In the genomic region with DNA sequence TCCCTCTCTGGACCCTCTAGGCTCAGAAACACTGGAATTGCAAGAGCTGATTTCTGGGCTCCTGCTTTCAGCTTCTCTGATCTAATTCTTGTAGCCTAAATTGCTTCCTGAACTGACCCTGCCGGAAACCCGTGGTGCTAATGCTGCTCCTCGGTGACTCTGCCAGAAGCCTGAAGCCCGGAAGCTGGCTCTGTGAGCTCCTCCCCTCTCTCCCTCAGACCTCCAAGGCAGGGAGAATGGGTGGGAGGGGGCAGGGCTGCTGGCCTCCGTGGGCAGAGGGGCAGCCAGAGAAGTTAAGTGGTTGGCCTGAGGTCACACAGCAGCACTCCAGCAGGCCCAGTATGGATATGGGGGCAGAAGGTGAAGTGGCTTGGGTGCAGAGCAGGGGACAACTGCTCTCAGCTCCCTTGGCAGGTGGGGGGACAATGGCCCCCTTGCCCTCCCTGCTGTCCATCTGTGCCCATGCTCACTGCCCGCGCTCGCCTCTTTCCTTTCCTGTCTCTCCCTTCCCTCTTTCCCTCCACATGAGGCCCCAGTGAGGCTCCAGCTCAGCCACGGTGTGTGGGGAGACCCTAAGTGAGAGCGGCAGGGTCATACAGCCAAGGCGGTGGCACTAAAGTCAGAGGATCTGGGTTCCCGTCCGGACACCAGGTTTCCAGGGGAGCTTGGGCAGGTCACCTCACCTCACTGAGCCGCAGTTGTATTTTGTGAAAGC, we compare ENCODE assay signal across 8 cellular contexts. TPM values are rescaled to one million over a fixed set of nuclear protein-coding genes. Genes with fewer than 3 reads are reported as not detected.
DNase-seq lines count a peak whose midpoint lies in the region; ATAC-seq and TF ChIP-seq lines count a peak whose summit lies in the region.

No MANE protein-coding gene starts in this region.

- H3K9me3 Mint-ChIP-seq in activated CD8-positive, alpha-beta memory T cell treated with anti-CD3 and anti-CD28 coated beads, Interleukin-2, amount 10 ng/mL, durations not matched to agents 7 days and 5 days (ENCODE audit: low read depth), result peaks cover 2% of the 10 kb centered on the region

- CTCF ChIA-PET in activated CD8-positive, alpha-beta memory T cell treated with anti-CD3 and anti-CD28 coated beads, Interleukin-2, amount 10 ng/mL, durations not matched to agents 7 days and 5 days (lab: Charles Lee), result interaction anchor here (0.8 to 4.7 kb wide), 7 partner anchors 9 to 165 kb away, joined by 3 to 51 read pairs (median 4); no protein-coding TSS in a partner anchor

- DNase-seq in GM03348 (ENCODE audit: low spot score) (peak; percentile 80), spleen (peak; percentile 88), NCI-H2029 treated with DMSO at 0.1 percent for 48 hours (lab: John Stamatoyannopoulos, UW) (no peak), hepatocyte (ENCODE audit: low spot score) (no peak), T-helper 9 cell (no peak)
- DNase-seq in activated CD8-positive, alpha-beta memory T cell treated with anti-CD3 and anti-CD28 coated beads, Interleukin-2, amount 10 ng/mL, durations not matched to agents 7 days and 5 days, result peak; percentile 83

- peaks cover 5% of the 10 kb centered on the region for H3K27me3 Mint-ChIP-seq in activated CD8-positive, alpha-beta memory T cell treated with anti-CD3 and anti-CD28 coated beads, Interleukin-2, amount 10 ng/mL, durations not matched to agents 7 days and 5 days

- H3K4me3 ChIP-seq in gastroesophageal sphincter, result no peak overlapping the region
- peak overlapping the region in 1 of 8 donors; percentile 27 for H3K4me3 ChIP-seq in spleen
- no peak overlapping the region for H3K4me3 ChIP-seq in hepatocyte

- H3K79me2 ChIP-seq in hepatocyte, result peaks cover 54% of the 10 kb centered on the region

- no peak overlapping the region for H2AFZ ChIP-seq in hepatocyte

- H3K36me3 ChIP-seq in gastroesophageal sphincter (peaks cover 0 to 17% of the 10 kb centered on the region in 2 donors), spleen (no peaks in the 10 kb centered on the region), hepatocyte (replicated peaks; ENCODE audit: insufficient read depth, low read depth) (no peaks in the 10 kb centered on the region)

- H3K27ac ChIP-seq in gastroesophageal sphincter (peak overlapping the region in 3 of 4 donors; percentile 67 to 77 (median 74)), spleen (peak overlapping the region; percentile 58 to 84 (median 74)), hepatocyte (no peak overlapping the region)

- H3K4me1 ChIP-seq in gastroesophageal sphincter (peaks cover 0 to 50% (median 18%) of the 10 kb centered on the region in 3 donors), spleen (peaks cover 10 to 59% (median 25%) of the 10 kb centered on the region in 6 donors), hepatocyte (ENCODE audit: insufficient read depth) (peaks cover 26% of the 10 kb centered on the region)

- no peak for TF ChIP-seq EP300 in gastroesophageal sphincter (IDR thresholded peaks at IDR 0.05)

- TF ChIP-seq POLR2A in gastroesophageal sphincter (IDR thresholded peaks at IDR 0.05) (no peak), spleen (IDR thresholded peaks at IDR 0.05) (no peak)

- 70% methylated on average over 2 of the region's 14 CpGs; no CpG with 5 or more reads in 1 of the 2 donors for WGBS in gastroesophageal sphincter (ENCODE audit: low coverage in 1 of 2), 2 donors
- 56 to 67% (median 62%) methylated on average over 14 of the region's 14 CpGs for WGBS in spleen, 5 donors
- WGBS in hepatocyte (ENCODE audit: low lambda C conversion rate, missing lambda C conversion rate), result 80% methylated on average over 13 of the region's 14 CpGs

- no peaks in the 10 kb centered on the region for H3K9me2 ChIP-seq in hepatocyte (replicated peaks; ENCODE audit: insufficient read depth)

- TF ChIP-seq CTCF in gastroesophageal sphincter (IDR thresholded peaks at IDR 0.05), result no peak
- no peak for TF ChIP-seq CTCF in spleen (IDR thresholded peaks at IDR 0.05 in 8 of 11, conservative IDR thresholded peaks at IDR 0.05 in 3 of 11)
- TF ChIP-seq CTCF in hepatocyte (IDR thresholded peaks at IDR 0.05; ENCODE audit: poor library complexity), result no peak

- peak; percentile 95 for ATAC-seq in activated CD8-positive, alpha-beta memory T cell treated with anti-CD3 and anti-CD28 coated beads, Interleukin-2, amount 10 ng/mL, durations not matched to agents 7 days and 5 days
- ATAC-seq in gastroesophageal sphincter (peak; percentile 79), GM21737 (IDR thresholded peaks at IDR 0.05; ENCODE audit: unreplicated experiment) (no peak)

- H3K4me2 ChIP-seq in hepatocyte, result no peak overlapping the region

- H3K36me3 Mint-ChIP-seq in activated CD8-positive, alpha-beta memory T cell treated with anti-CD3 and anti-CD28 coated beads, Interleukin-2, amount 10 ng/mL, durations not matched to agents 7 days and 5 days, result no peaks in the 10 kb centered on the region

- H3K9me3 ChIP-seq in gastroesophageal sphincter, result no peaks in the 10 kb centered on the region
- H3K9me3 ChIP-seq in spleen, result no peaks in the 10 kb centered on the region
- no peaks in the 10 kb centered on the region for H3K9me3 ChIP-seq in hepatocyte (ENCODE audit: low read depth)

- no peaks in the 10 kb centered on the region for H3K27me3 ChIP-seq in gastroesophageal sphincter
- H3K27me3 ChIP-seq in spleen (replicated peaks in 1 of 7), result no peaks in the 10 kb centered on the region
- no peaks in the 10 kb centered on the region for H3K27me3 ChIP-seq in hepatocyte

- H3K27ac Mint-ChIP-seq in activated CD8-positive, alpha-beta memory T cell treated with anti-CD3 and anti-CD28 coated beads, Interleukin-2, amount 10 ng/mL, durations not matched to agents 7 days and 5 days, result peak overlapping the region; percentile 96

- H4K20me1 ChIP-seq in hepatocyte (ENCODE audit: insufficient read depth, poor library complexity, severe bottlenecking), result no peaks in the 10 kb centered on the region

- intact Hi-C loops in spleen (cut with DNase I; ENCODE audit: low total_unique reads), result no loop called here

- peak overlapping the region; percentile 65 for H3K4me3 Mint-ChIP-seq in activated CD8-positive, alpha-beta memory T cell treated with anti-CD3 and anti-CD28 coated beads, Interleukin-2, amount 10 ng/mL, durations not matched to agents 7 days and 5 days

- peaks cover 19% of the 10 kb centered on the region for H3K4me1 Mint-ChIP-seq in activated CD8-positive, alpha-beta memory T cell treated with anti-CD3 and anti-CD28 coated beads, Interleukin-2, amount 10 ng/mL, durations not matched to agents 7 days and 5 days

RNA-seq across cellular contexts. Expression of a gene that starts 16.2 kb away (rescaled TPM):
- under 1 TPM; 0.20 to 0.28 TPM for total RNA-seq in activated CD8-positive, alpha-beta memory T cell treated with anti-CD3 and anti-CD28 coated beads, Interleukin-2, amount 10 ng/mL, durations not matched to agents 7 days and 5 days
- total RNA-seq in gastroesophageal sphincter, result 1 to 10 TPM; 4.1 to 9.4 (median 7.7) TPM
- total RNA-seq in spleen, result 1 to 10 TPM; 3.5 to 9.2 (median 8.0) TPM
- 1 to 10 TPM in 1 of 3 donors, under 1 TPM in 2; 0.80 to 2.4 (median 0.96) TPM for polyA plus RNA-seq in spleen
- total RNA-seq in hepatocyte, result 25.2 and 29.1 TPM in 2 replicates
- polyA plus RNA-seq in hepatocyte, result 28.8 and 34.6 TPM in 2 replicates

RNA-seq across cellular contexts. Expression of a gene that starts 19.6 kb away (rescaled TPM):
- total RNA-seq in activated CD8-positive, alpha-beta memory T cell treated with anti-CD3 and anti-CD28 coated beads, Interleukin-2, amount 10 ng/mL, durations not matched to agents 7 days and 5 days, result not detected
- not detected for total RNA-seq in gastroesophageal sphincter
- under 1 TPM in 1 of 7 donors, not detected in 6; 0.64 TPM for total RNA-seq in spleen
- polyA plus RNA-seq in spleen, result under 1 TPM in 1 of 3 donors, not detected in 2; 0.51 TPM
- total RNA-seq in hepatocyte, result not detected in 2 replicates
- polyA plus RNA-seq in hepatocyte, result 0.47 TPM in 1 of 2 replicates, not detected in the other

RNA-seq across cellular contexts. Expression of a gene that starts 45.1 kb away (rescaled TPM):
- total RNA-seq in activated CD8-positive, alpha-beta memory T cell treated with anti-CD3 and anti-CD28 coated beads, Interleukin-2, amount 10 ng/mL, durations not matched to agents 7 days and 5 days, result under 1 TPM; 0.23 to 0.28 TPM
- total RNA-seq in gastroesophageal sphincter (10 to 100 TPM in 2 of 4 donors, 1 to 10 TPM in 2; 4.0 to 11.8 (median 8.7) TPM), spleen (100 to 1,000 TPM in 1 of 7 donors, 10 to 100 TPM in 6; 27.2 to 147 (median 61.0) TPM), hepatocyte (6.4 and 9.8 TPM in 2 replicates)
- polyA plus RNA-seq in spleen (10 to 100 TPM in 2 of 3 donors, 1 to 10 TPM in 1; 3.5 to 14.3 (median 11.3) TPM), hepatocyte (10.1 and 12.6 TPM in 2 replicates)

RNA-seq across cellular contexts. Expression of a gene that starts 48.8 kb away (rescaled TPM):
- total RNA-seq in activated CD8-positive, alpha-beta memory T cell treated with anti-CD3 and anti-CD28 coated beads, Interleukin-2, amount 10 ng/mL, durations not matched to agents 7 days and 5 days, result not detected
- under 1 TPM in 1 of 4 donors, not detected in 3; 0.62 TPM for total RNA-seq in gastroesophageal sphincter
- total RNA-seq in spleen, result not detected
- not detected for polyA plus RNA-seq in spleen
- 0.12 and 0.33 TPM in 2 replicates for total RNA-seq in hepatocyte
- polyA plus RNA-seq in hepatocyte, result not detected in 2 replicates

Comparison
In these comparisons a context has a peak if more than half of its experiments do, and no peak if none do; other contexts are left out.
1. DNase-seq: peak in GM03348 (single experiment), activated CD8-positive, alpha-beta memory T cell treated with anti-CD3 and anti-CD28 coated beads, Interleukin-2, amount 10 ng/mL, durations not matched to agents 7 days and 5 days (single experiment) and spleen (single experiment); none in NCI-H2029 treated with DMSO at 0.1 percent for 48 hours (single experiment), hepatocyte (single experiment) and T-helper 9 cell (single experiment).